Comparison of ENCODE assay signal across 1 cellular context in genomic region chr3:71498543-71498942, GRCh38.
TF ChIP-seq lines count a peak whose summit lies in the region.

No MANE protein-coding gene starts in this region.

TF ChIP-seq in GM23338, 12 proteins besides CTCF, POLR2A, EP300 and RAD21 (continued from another document):
- TF ChIP-seq NANOG (IDR thresholded peaks at IDR 0.05; ENCODE audit: borderline replicate concordance): no peak
- TF ChIP-seq ZNF331 (CRISPR knock-in tag; IDR thresholded peaks at IDR 0.05; ENCODE audit: low read depth): no peak
- no peak for TF ChIP-seq EZH2 (IDR thresholded peaks at IDR 0.05; ENCODE audit: low read depth, unreplicated experiment)
- TF ChIP-seq EZH2phosphoT487 (IDR thresholded peaks at IDR 0.05; ENCODE audit: unreplicated experiment): no peak
- TF ChIP-seq REST (IDR thresholded peaks at IDR 0.05; ENCODE audit: unreplicated experiment): no peak
TF ChIP-seq in GM23338: peak in this region for 0.
